ENCODE assay signal across 8 cellular contexts in genomic region chr9:113650207-113651131, GRCh38.
DNase-seq lines count a peak whose midpoint lies in the region; ATAC-seq and TF ChIP-seq lines count a peak whose summit lies in the region.

No MANE protein-coding gene starts in this region.

- H3K36me3 Mint-ChIP-seq in HFFc6 (ENCODE audit: low read depth): no peaks in the 10 kb centered on the region
- H3K36me3 Mint-ChIP-seq in activated naive CD4-positive, alpha-beta T cell treated with anti-CD3 and anti-CD28 coated beads, Interleukin-2, amount 10 ng/mL, durations not matched to agents 7 days and 5 days: no peaks in the 10 kb centered on the region

- H3K27ac ChIP-seq in RWPE1: peak overlapping the region; percentile 38
- H3K27ac ChIP-seq in foreskin keratinocyte: no peak overlapping the region

- DNase-seq in A172 (ENCODE audit: low spot score) (peak; percentile 66), HFFc6 (peak; percentile 87), RWPE1 (ENCODE audit: low spot score) (peak; percentile 84), foreskin keratinocyte (peak; percentile 51 to 59)
- DNase-seq in activated naive CD4-positive, alpha-beta T cell treated with anti-CD3 and anti-CD28 coated beads, Interleukin-2, amount 10 ng/mL, durations not matched to agents 7 days and 5 days: no peak

- peaks cover 13% of the 10 kb centered on the region; the same call in 1 of the 2 replicates for H3K27me3 Mint-ChIP-seq in HFFc6 (ENCODE audit: insufficient read depth)
- peaks cover 24% of the 10 kb centered on the region for H3K27me3 Mint-ChIP-seq in activated naive CD4-positive, alpha-beta T cell treated with anti-CD3 and anti-CD28 coated beads, Interleukin-2, amount 10 ng/mL, durations not matched to agents 7 days and 5 days

- POLR2A ChIA-PET in RWPE1 (lab: Yijun Ruan, JAX; ENCODE audit: low non-redundant PET): interaction anchor here (0.6 to 0.8 kb wide), 2 partner anchors 39 to 57 kb away, joined by 3 read pairs; no protein-coding TSS in a partner anchor

- TF ChIP-seq CTCF in HFFc6 (IDR thresholded peaks at IDR 0.05) (no peak), RWPE1 (conservative IDR thresholded peaks at IDR 0.05; ENCODE audit: low read depth) (no peak), foreskin keratinocyte (conservative IDR thresholded peaks at IDR 0.05) (no peak)

- no peaks in the 10 kb centered on the region for H3K9me3 Mint-ChIP-seq in HFFc6
- H3K9me3 Mint-ChIP-seq in activated naive CD4-positive, alpha-beta T cell treated with anti-CD3 and anti-CD28 coated beads, Interleukin-2, amount 10 ng/mL, durations not matched to agents 7 days and 5 days: no peaks in the 10 kb centered on the region

- H3K27me3 ChIP-seq in foreskin keratinocyte: peaks cover 7% of the 10 kb centered on the region

- no peak for ATAC-seq in foreskin keratinocyte
- ATAC-seq in HG03159 (IDR thresholded peaks at IDR 0.05; ENCODE audit: unreplicated experiment): no peak
- no peak for ATAC-seq in GM18907 (IDR thresholded peaks at IDR 0.05; ENCODE audit: unreplicated experiment)
- no peak for ATAC-seq in HG03354 (IDR thresholded peaks at IDR 0.05; ENCODE audit: poor library complexity, severe bottlenecking, unreplicated experiment)

- peak overlapping the region; percentile 98 for H3K27ac Mint-ChIP-seq in HFFc6
- H3K27ac Mint-ChIP-seq in activated naive CD4-positive, alpha-beta T cell treated with anti-CD3 and anti-CD28 coated beads, Interleukin-2, amount 10 ng/mL, durations not matched to agents 7 days and 5 days: no peak overlapping the region

- CTCF ChIA-PET in RWPE1 (lab: Yijun Ruan, JAX): interaction anchor here (0.8 to 1.4 kb wide), 2 partner anchors 10 to 59 kb away, joined by 3 to 4 read pairs; no protein-coding TSS in a partner anchor
- CTCF ChIA-PET in activated naive CD4-positive, alpha-beta T cell treated with anti-CD3 and anti-CD28 coated beads, Interleukin-2, amount 10 ng/mL, durations not matched to agents 7 days and 5 days (lab: Charles Lee): interaction anchor here (0.6 to 15.3 kb wide), 4 partner anchors 7 to 61 kb away, joined by 3 to 429 read pairs (median 4); no protein-coding TSS in a partner anchor

- H3K4me1 ChIP-seq in foreskin keratinocyte: no peaks in the 10 kb centered on the region

- peak overlapping the region; percentile 67 for H3K4me3 Mint-ChIP-seq in HFFc6
- H3K4me3 Mint-ChIP-seq in activated naive CD4-positive, alpha-beta T cell treated with anti-CD3 and anti-CD28 coated beads, Interleukin-2, amount 10 ng/mL, durations not matched to agents 7 days and 5 days: no peak overlapping the region

- peaks cover 59% of the 10 kb centered on the region for H3K4me1 Mint-ChIP-seq in HFFc6 (ENCODE audit: low read depth)
- peaks cover 2% of the 10 kb centered on the region for H3K4me1 Mint-ChIP-seq in activated naive CD4-positive, alpha-beta T cell treated with anti-CD3 and anti-CD28 coated beads, Interleukin-2, amount 10 ng/mL, durations not matched to agents 7 days and 5 days
